ENCODE assay signal across 8 cellular contexts in genomic region chr13:44273991-44274810, GRCh38.
DNase-seq lines count a peak whose midpoint lies in the region; ATAC-seq, FAIRE-seq and TF ChIP-seq lines count a peak whose summit lies in the region.

No MANE protein-coding gene starts in this region.

- TF ChIP-seq CTCF in colonic mucosa (IDR thresholded peaks at IDR 0.05) = no peak
- no peak for TF ChIP-seq CTCF in D721Med (IDR thresholded peaks at IDR 0.05; ENCODE audit: insufficient read depth, missing control alignments)

- peak overlapping the region; percentile 39 for H3K27ac ChIP-seq in colonic mucosa

- no peak for FAIRE-seq in D721Med (lab: Jason Lieb, UNC)

- no peak for DNase-seq in Right ventricle myocardium inferior (ENCODE audit: missing footprints)
- DNase-seq in cardiac septum (ENCODE audit: low spot score) = no peak
- no peak for DNase-seq in colonic mucosa
- DNase-seq in myocyte (ENCODE audit: low read depth) = peak; percentile 66
- no peak for DNase-seq in D721Med (ENCODE audit: insufficient read length, low spot score)
- DNase-seq in cerebellum (ENCODE audit: low spot score) = no peak

- ATAC-seq in Right ventricle myocardium inferior (peak; percentile 70), HG02938 (IDR thresholded peaks at IDR 0.05; ENCODE audit: unreplicated experiment) (peak; percentile 93)

- H3K9me3 ChIP-seq in colonic mucosa = no peaks in the 10 kb centered on the region

- peak overlapping the region in 1 of 2 donors; percentile 57 for H3K9ac ChIP-seq in colonic mucosa (ENCODE audit: low read depth in 2 of 2, low read length in 2 of 2)

- H3K27me3 ChIP-seq in colonic mucosa = no peaks in the 10 kb centered on the region

- no peaks in the 10 kb centered on the region for H3K4me1 ChIP-seq in colonic mucosa

- peak; percentile 60; the same call in 1 of the 2 replicates for TF ChIP-seq POLR2A in Raji (IDR thresholded peaks at IDR 0.05; ENCODE audit: insufficient read depth, low read depth, low read length)

- no peak overlapping the region for H3K4me3 ChIP-seq in colonic mucosa

- no peaks in the 10 kb centered on the region for H3K36me3 ChIP-seq in colonic mucosa

- intact Hi-C loops in Right ventricle myocardium inferior (cut with DNase I) = no loop called here
- intact Hi-C loops in cardiac septum (cut with DNase I) = no loop called here
- intact Hi-C loops in colonic mucosa (cut with DNase I) = no loop called here
